In the genomic region with DNA sequence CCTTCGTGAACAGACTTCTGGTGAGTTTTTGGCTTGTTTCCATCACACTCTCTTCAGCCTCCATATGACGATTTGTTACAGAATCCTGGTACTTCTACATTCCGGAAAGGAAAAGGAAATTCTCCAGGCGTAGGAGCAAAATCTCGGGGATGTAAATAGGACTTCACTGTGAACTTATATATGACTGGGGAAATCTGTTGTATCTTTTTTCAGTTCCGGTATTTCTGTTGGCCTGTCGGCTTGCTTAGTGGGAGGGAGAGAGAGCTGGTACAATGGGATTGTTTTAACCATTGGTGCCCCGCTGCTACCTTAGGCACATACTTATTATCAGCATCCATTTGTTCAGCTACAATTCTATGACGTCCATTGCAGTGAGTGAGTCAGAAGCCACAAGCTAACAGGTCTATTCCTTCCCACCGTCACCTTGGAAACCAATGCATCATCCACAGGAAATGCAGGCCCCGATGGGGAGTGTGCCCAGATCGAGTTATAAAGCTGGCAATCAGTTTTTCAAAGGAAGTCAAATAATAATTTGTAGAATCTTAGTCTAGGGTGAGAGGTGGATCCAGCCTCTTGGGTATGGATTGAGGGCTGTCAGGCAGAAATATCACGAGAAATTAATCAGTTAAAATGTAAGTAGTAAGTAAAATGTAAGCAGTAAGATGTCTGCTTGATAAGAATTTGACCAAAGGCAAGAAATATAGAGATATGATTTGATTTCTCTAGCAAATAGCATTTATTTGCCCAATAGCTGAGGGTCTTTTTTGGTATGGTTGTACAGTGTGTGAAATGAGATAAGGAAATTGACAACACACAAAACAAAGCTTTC, we compare ENCODE assay signal across 8 cellular contexts.
DNase-seq lines count a peak whose midpoint lies in the region; ATAC-seq lines count a peak whose summit lies in the region.

No MANE protein-coding gene starts in this region.

- ATAC-seq in T-helper 17 cell: peak; percentile 79
- ATAC-seq in HG03108 (IDR thresholded peaks at IDR 0.05; ENCODE audit: unreplicated experiment): no peak

- DNase-seq in HK-2 (ENCODE audit: unreplicated experiment) (peak; percentile 76), T-helper 17 cell (peak; percentile 28 to 64 (median 61)), anterior cingulate cortex (lab: John Stamatoyannopoulos, UW) (peak in 34 of 58 donors; percentile 1 to 73 (median 31)), mesenteric fat pad (ENCODE audit: low spot score) (no peak), NCI-H82 treated with DMSO at 0.1 percent for 48 hours (lab: John Stamatoyannopoulos, UW; ENCODE audit: unreplicated experiment) (no peak)
- DNase-seq in stimulated activated CD8-positive, alpha-beta memory T cell treated with anti-CD3 and anti-CD28 coated beads, Interleukin-12 subunit alpha, Interleukin-12 subunit beta, amount 100 ng/mL, for 24 hours (ENCODE audit: extremely low read depth): peak; percentile 56

- H3K36me3 Mint-ChIP-seq in T-helper 17 cell (ENCODE audit: low read depth): no peaks in the 10 kb centered on the region

- H3K4me3 Mint-ChIP-seq in T-helper 17 cell: peak overlapping the region; percentile 58

- H3K9me3 ChIP-seq in T-helper 17 cell (ENCODE audit: control insufficient read depth, low read length, poor library complexity, severe bottlenecking): no peaks in the 10 kb centered on the region

- no peaks in the 10 kb centered on the region for H3K27me3 ChIP-seq in layer of hippocampus (ENCODE audit: control insufficient read depth, insufficient read depth, low read length)

- H3K27me3 Mint-ChIP-seq in T-helper 17 cell: no peaks in the 10 kb centered on the region

- peaks cover 28% of the 10 kb centered on the region for H3K4me1 Mint-ChIP-seq in T-helper 17 cell

- H3K27ac Mint-ChIP-seq in T-helper 17 cell: peak overlapping the region; percentile 96

- H3K27ac ChIP-seq in layer of hippocampus (ENCODE audit: low read depth, low read length): peak overlapping the region; percentile 16

Comparison
In these comparisons a context has a peak if more than half of its experiments do, and no peak if none do; other contexts are left out.
1. DNase-seq: peak in HK-2 (single experiment), T-helper 17 cell (3 of 3), anterior cingulate cortex (34 of 58) and stimulated activated CD8-positive, alpha-beta memory T cell treated with anti-CD3 and anti-CD28 coated beads, Interleukin-12 subunit alpha, Interleukin-12 subunit beta, amount 100 ng/mL, for 24 hours (single experiment); none in mesenteric fat pad (single experiment) and NCI-H82 treated with DMSO at 0.1 percent for 48 hours (single experiment).